12 cellular contexts compared by ENCODE assay signal in genomic region chr16:89826531-89827382, GRCh38. TPM values are rescaled to one million over a fixed set of nuclear protein-coding genes. Genes with fewer than 3 reads are reported as not detected.
DNase-seq lines count a peak whose midpoint lies in the region; FAIRE-seq and TF ChIP-seq lines count a peak whose summit lies in the region.
"Had no signal": no experiment of that assay in that cellular context is flagged by ENCODE, and none has a peak within 500 bp of the region (broad histone marks: within the 10 kb centered on the region; RNA-seq: fewer than 3 reads in every experiment).

No MANE protein-coding gene starts in this region.

- no peak overlapping the region for H3K27ac ChIP-seq in BLaER1 treated with 17β-estradiol and CSF1 and Interleukin-3, amounts not matched to agents 10 nM and 100 nM
- no peak overlapping the region for H3K27ac ChIP-seq in astrocyte (ENCODE audit: low read depth, low read length)

- no peak for TF ChIP-seq POLR2A in lower leg skin (IDR thresholded peaks at IDR 0.05)

- peaks cover 0 to 45% (median 19%) of the 10 kb centered on the region in 11 experiments; a peak in 15 of 22 replicates for H4K20me1 ChIP-seq in BLaER1 treated with 17β-estradiol and CSF1 and Interleukin-3, amounts not matched to agents 10 nM and 100 nM
- H4K20me1 ChIP-seq in astrocyte (ENCODE audit: insufficient read depth, low read length): peaks cover 7% of the 10 kb centered on the region

- peak overlapping the region; percentile 89 for H3K27ac Mint-ChIP-seq in HFFc6
- no peak overlapping the region for H3K27ac Mint-ChIP-seq in astrocyte (ENCODE audit: unreplicated experiment)
- H3K27ac Mint-ChIP-seq in neural crest cell (ENCODE audit: unreplicated experiment): no peak overlapping the region
- H3K27ac Mint-ChIP-seq in glutamatergic neuron (ENCODE audit: unreplicated experiment): no peak overlapping the region
- H3K27ac Mint-ChIP-seq: activated CD4-positive, alpha-beta memory T cell treated with anti-CD3 and anti-CD28 coated beads for 36 hours; stimulated activated naive CD8-positive, alpha-beta T cell treated with anti-CD3 and anti-CD28 coated beads, Interleukin-15, Interleukin-2, amounts not matched to agents 100 ng/mL and 50 ng/mL, for 24 hours had no signal

- H3K4me3 Mint-ChIP-seq in HFFc6 (no peak overlapping the region), astrocyte (ENCODE audit: unreplicated experiment) (peak overlapping the region; percentile 84), neural crest cell (peak overlapping the region; percentile 93), glutamatergic neuron (ENCODE audit: unreplicated experiment) (no peak overlapping the region)

- H3K4me1 Mint-ChIP-seq in HFFc6 (ENCODE audit: low read depth): peaks cover 13% of the 10 kb centered on the region
- peaks cover 2% of the 10 kb centered on the region for H3K4me1 Mint-ChIP-seq in astrocyte (ENCODE audit: low read depth, unreplicated experiment)
- peaks cover 35% of the 10 kb centered on the region for H3K4me1 Mint-ChIP-seq in neural crest cell
- peaks cover 11% of the 10 kb centered on the region for H3K4me1 Mint-ChIP-seq in glutamatergic neuron (ENCODE audit: low read depth, unreplicated experiment)

- DNase-seq in HFFc6: no peak
- no peak for DNase-seq in astrocyte (ENCODE audit: low read depth)
- DNase-seq in neural crest cell (ENCODE audit: low read depth, low spot score): no peak
- DNase-seq in glutamatergic neuron: no peak
- DNase-seq in lower leg skin (ENCODE audit: low spot score in 2 of 2): no peak
- DNase-seq in NCI-H82 treated with DMSO at 0.1 percent for 48 hours (lab: John Stamatoyannopoulos, UW; ENCODE audit: unreplicated experiment): no peak
- DNase-seq in NCI-H526 treated with DMSO at 0.1 percent for 48 hours (lab: John Stamatoyannopoulos, UW): no peak
- DNase-seq: activated CD4-positive, alpha-beta memory T cell treated with anti-CD3 and anti-CD28 coated beads for 36 hours; activated effector memory CD4-positive, alpha-beta T cell treated with anti-CD3 and anti-CD28 coated beads, Interleukin-2, amount 50 U/mL, for 16 hours had no signal

- no peaks in the 10 kb centered on the region for H3K9me3 ChIP-seq in BLaER1 treated with 17β-estradiol and CSF1 and Interleukin-3, amounts not matched to agents 10 nM and 100 nM (replicated peaks in 1 of 11)
- no peaks in the 10 kb centered on the region for H3K9me3 ChIP-seq in astrocyte (ENCODE audit: insufficient read depth, low read depth, low read length)

- peaks cover 22 to 48% (median 39%) of the 10 kb centered on the region in 10 experiments for H3K4me1 ChIP-seq in BLaER1 treated with 17β-estradiol and CSF1 and Interleukin-3, amounts not matched to agents 10 nM and 100 nM
- H3K4me1 ChIP-seq in astrocyte (ENCODE audit: insufficient read depth, low read length): peaks cover 6% of the 10 kb centered on the region

- H3K27me3 ChIP-seq in BLaER1 treated with 17β-estradiol and CSF1 and Interleukin-3, amounts not matched to agents 10 nM and 100 nM: peaks cover 0 to 10% (median 4%) of the 10 kb centered on the region in 11 experiments; a peak in 6 of 22 replicates
- H3K27me3 ChIP-seq in astrocyte (ENCODE audit: insufficient read depth, low read length): no peaks in the 10 kb centered on the region

- no peak overlapping the region for H2AFZ ChIP-seq in astrocyte (ENCODE audit: low read depth, low read length)

- H3K4me3 ChIP-seq in BLaER1 treated with 17β-estradiol and CSF1 and Interleukin-3, amounts not matched to agents 10 nM and 100 nM: no peak overlapping the region
- H3K4me3 ChIP-seq in astrocyte (ENCODE audit: insufficient read depth, low read depth, low read length): no peak overlapping the region
- no peak overlapping the region for H3K4me3 ChIP-seq in lower leg skin (ENCODE audit: low read depth, poor library complexity, severe bottlenecking)
- H3K4me3 ChIP-seq: lung had no signal

- H3K36me3 Mint-ChIP-seq in HFFc6 (ENCODE audit: low read depth): no peaks in the 10 kb centered on the region
- no peaks in the 10 kb centered on the region for H3K36me3 Mint-ChIP-seq in astrocyte (ENCODE audit: low read depth, unreplicated experiment)
- H3K36me3 Mint-ChIP-seq in neural crest cell (ENCODE audit: low read depth): no peaks in the 10 kb centered on the region
- no peaks in the 10 kb centered on the region for H3K36me3 Mint-ChIP-seq in glutamatergic neuron (ENCODE audit: unreplicated experiment)
- H3K36me3 Mint-ChIP-seq: activated CD4-positive, alpha-beta memory T cell treated with anti-CD3 and anti-CD28 coated beads for 36 hours had no signal

- intact Hi-C loops in lower leg skin (cut with DNase I; ENCODE audit: low total_unique reads): no loop called here

- no peaks in the 10 kb centered on the region for H3K79me2 ChIP-seq in astrocyte (ENCODE audit: insufficient read depth, low read length)

- no peak overlapping the region for H3K9ac ChIP-seq in BLaER1 treated with 17β-estradiol and CSF1 and Interleukin-3, amounts not matched to agents 10 nM and 100 nM
- no peak overlapping the region for H3K9ac ChIP-seq in astrocyte (ENCODE audit: low read length)

- H3K27me3 Mint-ChIP-seq in HFFc6 (ENCODE audit: insufficient read depth) (peaks cover 2% of the 10 kb centered on the region), astrocyte (ENCODE audit: low read depth, unreplicated experiment) (peaks cover 6% of the 10 kb centered on the region), neural crest cell (ENCODE audit: low read depth) (no peaks in the 10 kb centered on the region), glutamatergic neuron (ENCODE audit: unreplicated experiment) (peaks cover 7% of the 10 kb centered on the region)

- FAIRE-seq in astrocyte (lab: Jason Lieb, UNC): no peak

- H3K9me3 Mint-ChIP-seq in HFFc6: no peaks in the 10 kb centered on the region
- no peaks in the 10 kb centered on the region for H3K9me3 Mint-ChIP-seq in astrocyte (ENCODE audit: unreplicated experiment)
- no peaks in the 10 kb centered on the region for H3K9me3 Mint-ChIP-seq in neural crest cell
- H3K9me3 Mint-ChIP-seq in glutamatergic neuron (ENCODE audit: unreplicated experiment): peaks cover 8% of the 10 kb centered on the region
- H3K9me3 Mint-ChIP-seq: activated CD4-positive, alpha-beta memory T cell treated with anti-CD3 and anti-CD28 coated beads for 36 hours; stimulated activated naive CD8-positive, alpha-beta T cell treated with anti-CD3 and anti-CD28 coated beads, Interleukin-15, Interleukin-2, amounts not matched to agents 100 ng/mL and 50 ng/mL, for 24 hours had no signal

- peak overlapping the region in 8 of 11 experiments; percentile 1 to 95 (median 86); a peak in 10 of 22 replicates for H3K4me2 ChIP-seq in BLaER1 treated with 17β-estradiol and CSF1 and Interleukin-3, amounts not matched to agents 10 nM and 100 nM
- no peak overlapping the region for H3K4me2 ChIP-seq in astrocyte (ENCODE audit: low read length)

- WGBS in lower leg skin, 2 donors: 87% methylated on average over 26 of the region's 26 CpGs

- no peak for TF ChIP-seq CTCF in HFFc6 (IDR thresholded peaks at IDR 0.05)
- no peak for TF ChIP-seq CTCF in astrocyte (IDR thresholded peaks at IDR 0.05; ENCODE audit: insufficient read depth, low read depth, low read length)
- TF ChIP-seq CTCF in neural crest cell (conservative IDR thresholded peaks at IDR 0.05): no peak
- TF ChIP-seq CTCF in glutamatergic neuron (IDR thresholded peaks at IDR 0.05; ENCODE audit: partially characterized antibody, unreplicated experiment): no peak
- no peak for TF ChIP-seq CTCF in lower leg skin (IDR thresholded peaks at IDR 0.05)

- no peaks in the 10 kb centered on the region for H3K36me3 ChIP-seq in BLaER1 treated with 17β-estradiol and CSF1 and Interleukin-3, amounts not matched to agents 10 nM and 100 nM
- H3K36me3 ChIP-seq in astrocyte (ENCODE audit: insufficient read depth, low read length): no peaks in the 10 kb centered on the region

RNA-seq across cellular contexts. Expression of gene SPIRE2, which starts 1.5 kb away (rescaled TPM):
- total RNA-seq in HFFc6 (2021; fragmentation: NEBNext Ultra II Directional; extraction: Animal tissue kit (Norgen Biotek cat#: 25700)): 1 to 10 TPM; 1.5 to 2.5 (median 1.9) TPM
- total RNA-seq in astrocyte (2.6 and 3.2 TPM in 2 replicates), neural crest cell (18.0 and 19.3 TPM in 2 replicates), glutamatergic neuron (ENCODE audit: unreplicated experiment) (39.2 TPM), lower leg skin (1 to 10 TPM; 2.0 to 5.9 (median 3.9) TPM)

RNA-seq across cellular contexts. Expression of gene FANCA, which starts 10.3 kb away (rescaled TPM):
- total RNA-seq in HFFc6 (2021; fragmentation: NEBNext Ultra II Directional; extraction: Animal tissue kit (Norgen Biotek cat#: 25700)): 10 to 100 TPM; 13.6 to 26.3 (median 21.9) TPM
- total RNA-seq in astrocyte: 6.1 and 6.3 TPM in 2 replicates
- 118 and 129 TPM in 2 replicates for total RNA-seq in neural crest cell
- total RNA-seq in glutamatergic neuron (ENCODE audit: unreplicated experiment): 42.8 TPM
- total RNA-seq in lower leg skin: 1 to 10 TPM; 2.0 to 5.6 (median 3.8) TPM

RNA-seq across cellular contexts. Expression of gene TCF25, which starts 46.6 kb away (rescaled TPM):
- 100 to 1,000 TPM; 157 to 202 (median 170) TPM for total RNA-seq in HFFc6 (2021; fragmentation: NEBNext Ultra II Directional; extraction: Animal tissue kit (Norgen Biotek cat#: 25700))
- total RNA-seq in astrocyte: 187 and 193 TPM in 2 replicates
- 198 and 209 TPM in 2 replicates for total RNA-seq in neural crest cell
- 272 TPM for total RNA-seq in glutamatergic neuron (ENCODE audit: unreplicated experiment)
- total RNA-seq in lower leg skin: 100 to 1,000 TPM; 132 to 197 (median 147) TPM

Comparison
In these comparisons a context has a peak if more than half of its experiments do, and no peak if none do; other contexts are left out.
1. H3K4me3 Mint-ChIP-seq: peak in astrocyte (single experiment) and neural crest cell (single experiment); none in HFFc6 (single experiment) and glutamatergic neuron (single experiment).